In the genomic region with DNA sequence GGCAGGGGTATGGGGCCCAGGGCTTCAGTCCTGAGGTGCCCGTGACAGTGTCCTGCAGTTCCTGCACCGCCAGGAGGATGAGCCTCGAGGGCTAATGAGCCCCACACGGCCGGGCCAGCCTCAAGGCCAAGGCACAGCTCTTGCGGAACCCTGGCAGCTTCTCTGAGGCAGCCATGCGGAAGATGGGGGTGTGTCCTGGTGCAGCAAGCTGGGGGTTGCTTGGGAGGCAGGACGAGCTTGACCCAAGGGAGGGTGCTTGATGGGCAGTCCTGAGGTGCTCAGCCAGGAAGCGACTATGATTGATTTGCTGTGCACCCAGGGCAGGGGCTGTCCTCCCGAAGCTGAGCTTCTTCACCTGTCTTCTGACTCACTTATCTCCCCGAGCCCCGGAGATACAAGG, we compare ENCODE assay signal across 15 cellular contexts. TPM values are rescaled to one million over a fixed set of nuclear protein-coding genes. Genes with fewer than 3 reads are reported as not detected.
DNase-seq lines count a peak whose midpoint lies in the region; ATAC-seq, FAIRE-seq and TF ChIP-seq lines count a peak whose summit lies in the region.
"Had no signal": no experiment of that assay in that cellular context is flagged by ENCODE, and none has a peak within 500 bp of the region (broad histone marks: within the 10 kb centered on the region; RNA-seq: fewer than 3 reads in every experiment).

No MANE protein-coding gene starts in this region.

- H3K27me3 Mint-ChIP-seq in activated CD8-positive, alpha-beta memory T cell treated with anti-CD3 and anti-CD28 coated beads, Interleukin-2, amount 10 ng/mL, durations not matched to agents 7 days and 5 days: no peaks in the 10 kb centered on the region

- H3K9ac ChIP-seq in K562 (ENCODE audit: insufficient read depth in 1 of 2, low read depth in 2 of 2, low read length in 2 of 2): peak overlapping the region; percentile 39 to 90; a peak in 3 of 4 replicates

- no peaks in the 10 kb centered on the region for H3K9me3 ChIP-seq in cardiac muscle cell (ENCODE audit: low read depth)
- H3K9me3 ChIP-seq in left ventricle myocardium inferior (replicated peaks): no peaks in the 10 kb centered on the region
- no peaks in the 10 kb centered on the region for H3K9me3 ChIP-seq in K562 (replicated peaks; ENCODE audit: control insufficient read depth, insufficient read depth, low read depth, low read length)

- H3K27ac Mint-ChIP-seq in activated CD8-positive, alpha-beta memory T cell treated with anti-CD3 and anti-CD28 coated beads, Interleukin-2, amount 10 ng/mL, durations not matched to agents 7 days and 5 days: no peak overlapping the region

- TF ChIP-seq EP300 in K562 (IDR thresholded peaks at IDR 0.05; ENCODE audit: low read length): no peak

- TF ChIP-seq CTCF in cardiac muscle cell (IDR thresholded peaks at IDR 0.05; ENCODE audit: low read depth, low read length) (no peak), left ventricle myocardium inferior (IDR thresholded peaks at IDR 0.05; ENCODE audit: borderline replicate concordance) (no peak), K562 (IDR thresholded peaks at IDR 0.05 in 2 of 3, conservative IDR thresholded peaks at IDR 0.05 in 1 of 3; ENCODE audit: insufficient read depth in 2 of 3, low read depth in 1 of 3, low read length in 3 of 3) (no peak)

- H3K27me3 ChIP-seq in cardiac muscle cell: no peaks in the 10 kb centered on the region
- H3K27me3 ChIP-seq in left ventricle myocardium inferior (ENCODE audit: low read depth): no peaks in the 10 kb centered on the region
- H3K27me3 ChIP-seq in K562 (ENCODE audit: control insufficient read depth in 2 of 2, insufficient read depth in 2 of 2, low read length in 2 of 2): no peaks in the 10 kb centered on the region

- no peak for FAIRE-seq in K562 (lab: Jason Lieb, UNC)

- H3K79me2 ChIP-seq in K562 (ENCODE audit: control insufficient read depth, insufficient read depth, low read length): no peaks in the 10 kb centered on the region

- BruUV-seq in K562 (replicated peaks; lab: Mats Ljungman, UMichigan): no TSS peak

- DNase-seq in cardiac muscle cell (ENCODE audit: low read depth in 1 of 2, low spot score in 1 of 2) (no peak), left ventricle myocardium inferior (no peak), K562 (ENCODE audit: extremely low read depth in 1 of 4, low spot score in 3 of 4) (peak in 2 of 4 experiments; percentile 50), left kidney (ENCODE audit: low read depth, low spot score) (peak; percentile 79), NCI-H2227 (lab: John Stamatoyannopoulos, UW; ENCODE audit: unreplicated experiment) (no peak), NCI-H2029 treated with DMSO at 0.1 percent for 48 hours (lab: John Stamatoyannopoulos, UW) (no peak)
- no peak for DNase-seq in activated CD8-positive, alpha-beta memory T cell treated with anti-CD3 and anti-CD28 coated beads, Interleukin-2, amount 10 ng/mL, durations not matched to agents 7 days and 5 days
- DNase-seq: H7, NCI-H1048, NCI-H146, NCI-H2171, NCI-H510A treated with DMSO at 0.1 percent for 48 hours, SIG-M5 had no signal

- no peaks in the 10 kb centered on the region for H3K9me3 Mint-ChIP-seq in activated CD8-positive, alpha-beta memory T cell treated with anti-CD3 and anti-CD28 coated beads, Interleukin-2, amount 10 ng/mL, durations not matched to agents 7 days and 5 days (ENCODE audit: low read depth)

- H3K27ac ChIP-seq in cardiac muscle cell: peak overlapping the region; percentile 89
- H3K27ac ChIP-seq in left ventricle myocardium inferior (replicated peaks): no peak overlapping the region
- H3K27ac ChIP-seq in K562 (ENCODE audit: extremely low read depth, low read depth, low read length): peak overlapping the region; percentile 59; the same call in 2 of the 3 replicates
- H3K27ac ChIP-seq: 22Rv1 had no signal

- POLR2A ChIA-PET in K562 (lab: Yijun Ruan, JAX): interaction anchor here (0.6 to 2.5 kb wide), 4 partner anchors 10 to 383 kb away, joined by 3 to 17 read pairs (median 4); a partner anchor contains a TSS

- in situ Hi-C loops in K562 (cut with MboI): no loop called here

- H3K4me1 Mint-ChIP-seq in activated CD8-positive, alpha-beta memory T cell treated with anti-CD3 and anti-CD28 coated beads, Interleukin-2, amount 10 ng/mL, durations not matched to agents 7 days and 5 days: no peaks in the 10 kb centered on the region

- H3K9me1 ChIP-seq in K562 (ENCODE audit: control insufficient read depth, insufficient read depth, low read length): no peaks in the 10 kb centered on the region

- TF ChIP-seq POLR2A in K562 (conservative IDR thresholded peaks at IDR 0.05): no peak

- H3K4me1 ChIP-seq in cardiac muscle cell (ENCODE audit: low read depth) (peaks cover 39% of the 10 kb centered on the region), left ventricle myocardium inferior (peaks cover 13% of the 10 kb centered on the region), K562 (replicated peaks in 1 of 2; ENCODE audit: control insufficient read depth in 2 of 2, insufficient read depth in 2 of 2, low read length in 2 of 2) (peaks cover 41 to 86% of the 10 kb centered on the region in 2 experiments)

- WGBS in K562 (ENCODE audit: insufficient coverage, low coverage, missing lambda C conversion rate): 21% methylated on average over 10 of the region's 12 CpGs

- intact Hi-C loops in left ventricle myocardium inferior (cut with micrococcal nuclease): no loop called here
- intact Hi-C loops in K562 (cut with micrococcal nuclease): no loop called here

- ATAC-seq in K562 (no peak), HG03457 (IDR thresholded peaks at IDR 0.05; ENCODE audit: unreplicated experiment) (no peak)
- no peak for ATAC-seq in activated CD8-positive, alpha-beta memory T cell treated with anti-CD3 and anti-CD28 coated beads, Interleukin-2, amount 10 ng/mL, durations not matched to agents 7 days and 5 days

- H3K4me3 ChIP-seq in cardiac muscle cell (no peak overlapping the region), left ventricle myocardium inferior (no peak overlapping the region), K562 (no peak overlapping the region)

- no peak for TF ChIP-seq RAD21 in K562 (CRISPR knock-in tag; conservative IDR thresholded peaks at IDR 0.05 in 1 of 2, IDR thresholded peaks at IDR 0.05 in 1 of 2)

- H4K20me1 ChIP-seq in K562 (replicated peaks; ENCODE audit: control insufficient read depth, insufficient read depth, low read length): no peaks in the 10 kb centered on the region

- H2AFZ ChIP-seq in K562 (ENCODE audit: low read depth, low read length): peak overlapping the region; percentile 71

- H3K4me2 ChIP-seq in K562 (ENCODE audit: insufficient read depth, low read length): peak overlapping the region; percentile 19; the same call in 1 of the 2 replicates

- CTCF ChIA-PET in K562 (lab: Yijun Ruan, JAX; ENCODE audit: low intra/inter-chr PET ratio): no interaction called here
- CTCF ChIA-PET in activated CD8-positive, alpha-beta memory T cell treated with anti-CD3 and anti-CD28 coated beads, Interleukin-2, amount 10 ng/mL, durations not matched to agents 7 days and 5 days (lab: Charles Lee): no interaction called here

- H3K36me3 ChIP-seq in cardiac muscle cell (no peaks in the 10 kb centered on the region), left ventricle myocardium inferior (no peaks in the 10 kb centered on the region), K562 (ENCODE audit: control insufficient read depth, insufficient read depth, low read length) (no peaks in the 10 kb centered on the region)

- no peaks in the 10 kb centered on the region for H3K36me3 Mint-ChIP-seq in activated CD8-positive, alpha-beta memory T cell treated with anti-CD3 and anti-CD28 coated beads, Interleukin-2, amount 10 ng/mL, durations not matched to agents 7 days and 5 days

- no peak overlapping the region for H3K4me3 Mint-ChIP-seq in activated CD8-positive, alpha-beta memory T cell treated with anti-CD3 and anti-CD28 coated beads, Interleukin-2, amount 10 ng/mL, durations not matched to agents 7 days and 5 days

RNA-seq across cellular contexts. Expression of a gene that starts 9.1 kb away (rescaled TPM):
- 44.3 and 47.3 TPM in 2 replicates for total RNA-seq in cardiac muscle cell
- 39.2 and 40.9 TPM in 2 replicates for polyA plus RNA-seq in cardiac muscle cell
- 3.5 TPM for total RNA-seq in left ventricle myocardium inferior
- 54.4 and 166 TPM in 2 replicates for total RNA-seq in K562 (2011; cell fraction: chromatin; rRNA removed; ENCODE audit: low replicate concordance)
- total RNA-seq in K562 (2011; cell fraction: nucleolus; rRNA removed): 200 and 208 TPM in 2 replicates
- total RNA-seq in K562 (2011; cell fraction: nucleoplasm; rRNA removed): 76.8 and 80.7 TPM in 2 replicates
- total RNA-seq in K562 (2014; rRNA removed): 39.9 and 43.8 TPM in 2 replicates
- 6.3 and 6.5 TPM in 2 replicates for total RNA-seq in K562 (2014; rRNA removed; fragmentation: Illumina TruSeq; extraction: Trizol)
- 12.7 and 14.1 TPM in 2 replicates for total RNA-seq in K562 (2015; rRNA removed; fragmentation: Illumina TruSeq; extraction: Trizol)
- total RNA-seq in K562 (2021): 47.8 and 60.4 TPM in 2 replicates
- 20.4 and 21.7 TPM in 2 replicates for polyA plus RNA-seq in K562 (2011; rRNA removed)
- polyA plus RNA-seq in K562 (2011; cell fraction: cytosol; rRNA removed): 18.7 and 54.2 TPM in 2 replicates
- 176 and 334 TPM in 2 replicates for polyA plus RNA-seq in K562 (2011; cell fraction: nucleus; rRNA removed)
- polyA plus RNA-seq in K562 (2012): 15.0 and 22.4 TPM in 2 replicates
- 8.4 and 22.9 TPM in 2 replicates for polyA plus RNA-seq in K562 (2014; fragmentation: Illumina TruSeq; extraction: Trizol)
- 1 to 10 TPM; 1.2 to 1.7 TPM for polyA plus RNA-seq in K562 (2014; fragmentation: Nextera tagmentation; extraction: Ambion mirVana)
- polyA plus RNA-seq in K562 (2014; rRNA removed): 48.9 and 51.5 TPM in 2 replicates
- polyA minus RNA-seq in K562 (2011; rRNA and poly(A)+ RNA removed): 3.9 and 9.3 TPM in 2 replicates
- 30.2 and 37.6 TPM in 2 replicates for polyA minus RNA-seq in K562 (2011; cell fraction: cytosol; rRNA and poly(A)+ RNA removed)
- polyA minus RNA-seq in K562 (2011; cell fraction: nucleus; rRNA and poly(A)+ RNA removed): 59.1 and 74.0 TPM in 2 replicates
- under 1 TPM; 0.15 to 0.21 TPM for total RNA-seq in activated CD8-positive, alpha-beta memory T cell treated with anti-CD3 and anti-CD28 coated beads, Interleukin-2, amount 10 ng/mL, durations not matched to agents 7 days and 5 days
